In the genomic region with DNA sequence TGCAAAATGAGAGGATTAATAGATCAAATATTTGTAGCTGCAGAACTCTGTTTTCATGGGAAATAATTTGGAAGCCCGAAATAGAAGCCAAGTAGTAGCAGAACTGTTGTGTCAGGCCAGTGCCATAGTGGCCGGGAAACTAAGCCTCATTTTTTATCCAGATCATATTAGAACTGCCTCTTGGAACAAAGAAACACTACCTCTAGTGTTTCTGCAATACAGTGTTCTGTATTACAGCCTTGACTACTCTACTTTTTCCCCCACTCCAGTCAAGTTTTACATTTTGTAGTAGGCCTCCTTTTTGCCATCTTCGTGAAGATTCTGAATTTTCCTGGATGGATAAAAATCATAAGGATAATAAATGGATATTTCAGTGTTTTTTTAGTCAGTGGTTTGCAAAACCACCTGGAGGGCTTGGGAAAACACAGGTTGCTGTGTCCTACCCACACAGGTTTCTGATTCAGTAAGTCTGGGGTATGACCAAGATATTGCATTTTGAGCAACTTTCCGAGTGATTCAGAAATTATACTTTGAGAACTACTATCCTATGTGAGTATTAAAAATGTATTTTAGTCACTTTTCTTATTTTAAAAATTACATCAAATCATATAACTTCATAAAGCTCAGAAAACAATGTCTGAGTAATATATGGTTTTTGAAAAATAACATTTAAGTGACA, we compare ENCODE assay signal across 18 cellular contexts.
A peak's percentile ranks its signal among the peaks of the same experiment; 100 is the strongest.
DNase-seq lines count a peak whose midpoint lies in the region; ATAC-seq and TF ChIP-seq lines count a peak whose summit lies in the region.
"Had no signal": no experiment of that assay in that cellular context is flagged by ENCODE, and none has a peak within 500 bp of the region (broad histone marks: within the 10 kb centered on the region; RNA-seq: fewer than 3 reads in every experiment).

No MANE protein-coding gene starts in this region.

- no peak overlapping the region for H2BK120ac ChIP-seq in mesendoderm (ENCODE audit: low read depth, low read length)

- CTCF ChIA-PET in activated CD4-positive, alpha-beta memory T cell treated with anti-CD3 and anti-CD28 coated beads for 36 hours (lab: Charles Lee): interaction anchor here (0.6 kb wide), 1 partner anchor 794 kb away, joined by 4 read pairs; no protein-coding TSS in a partner anchor
- CTCF ChIA-PET in activated CD4-positive, alpha-beta memory T cell treated with anti-CD3 and anti-CD28 coated beads, Interleukin-2, amount 10 ng/mL, durations not matched to agents 7 days and 5 days (lab: Charles Lee): no interaction called here

- H3K4me1 Mint-ChIP-seq in activated CD4-positive, alpha-beta memory T cell treated with anti-CD3 and anti-CD28 coated beads for 36 hours (ENCODE audit: low read depth): peaks cover 44% of the 10 kb centered on the region
- H3K4me1 Mint-ChIP-seq in activated CD4-positive, alpha-beta memory T cell treated with anti-CD3 and anti-CD28 coated beads, Interleukin-2, amount 10 ng/mL, durations not matched to agents 7 days and 5 days: peaks cover 24% of the 10 kb centered on the region
- H3K4me1 Mint-ChIP-seq in activated naive CD8-positive, alpha-beta T cell treated with anti-CD3 and anti-CD28 coated beads for 36 hours: peaks cover 42% of the 10 kb centered on the region

- H2AFZ ChIP-seq in GM23248 (no peak overlapping the region), osteoblast (ENCODE audit: low read length) (no peak overlapping the region)

- peaks cover 28% of the 10 kb centered on the region for H3K9me3 Mint-ChIP-seq in activated CD4-positive, alpha-beta memory T cell treated with anti-CD3 and anti-CD28 coated beads for 36 hours
- peaks cover 7% of the 10 kb centered on the region for H3K9me3 Mint-ChIP-seq in activated CD4-positive, alpha-beta memory T cell treated with anti-CD3 and anti-CD28 coated beads, Interleukin-2, amount 10 ng/mL, durations not matched to agents 7 days and 5 days
- peaks cover 18% of the 10 kb centered on the region for H3K9me3 Mint-ChIP-seq in activated naive CD8-positive, alpha-beta T cell treated with anti-CD3 and anti-CD28 coated beads for 36 hours

- no peak for ATAC-seq in HG02678 (IDR thresholded peaks at IDR 0.05; ENCODE audit: unreplicated experiment)
- ATAC-seq: body of pancreas had no signal

- peaks cover 42% of the 10 kb centered on the region for H3K4me1 ChIP-seq in GM23248 (ENCODE audit: insufficient read depth)
- peaks cover 30% of the 10 kb centered on the region for H3K4me1 ChIP-seq in osteoblast (ENCODE audit: insufficient read depth, low read length)
- no peaks in the 10 kb centered on the region for H3K4me1 ChIP-seq in mesendoderm (ENCODE audit: control insufficient read depth, low read depth, low read length)
- H3K4me1 ChIP-seq: body of pancreas had no signal

- H3F3A ChIP-seq in GM23248 (ENCODE audit: insufficient read depth): peaks cover 36% of the 10 kb centered on the region

- no peak overlapping the region for H3K4me3 Mint-ChIP-seq in activated CD4-positive, alpha-beta memory T cell treated with anti-CD3 and anti-CD28 coated beads for 36 hours
- H3K4me3 Mint-ChIP-seq in activated CD4-positive, alpha-beta memory T cell treated with anti-CD3 and anti-CD28 coated beads, Interleukin-2, amount 10 ng/mL, durations not matched to agents 7 days and 5 days: no peak overlapping the region
- no peak overlapping the region for H3K4me3 Mint-ChIP-seq in activated naive CD8-positive, alpha-beta T cell treated with anti-CD3 and anti-CD28 coated beads for 36 hours
- H3K4me3 Mint-ChIP-seq: activated naive CD8-positive, alpha-beta T cell treated with anti-CD3 and anti-CD28 coated beads, Interleukin-2, amount 10 ng/mL, durations not matched to agents 7 days and 5 days had no signal

- H3K27ac ChIP-seq in GM23248 (peak overlapping the region; percentile 26; the same call in 1 of the 2 replicates), osteoblast (ENCODE audit: low read depth, low read length) (no peak overlapping the region), mesendoderm (ENCODE audit: low read depth, low read length) (no peak overlapping the region)
- H3K27ac ChIP-seq: BLaER1 treated with 17β-estradiol and CSF1 and Interleukin-3, amounts not matched to agents 10 nM and 100 nM; body of pancreas; thoracic aorta had no signal

- H3K9me3 ChIP-seq in GM23248 (ENCODE audit: low read depth): no peaks in the 10 kb centered on the region
- H3K9me3 ChIP-seq in osteoblast (ENCODE audit: low read depth, low read length): no peaks in the 10 kb centered on the region
- H3K9me3 ChIP-seq: body of pancreas, left lung, thoracic aorta had no signal

- intact Hi-C loops in activated CD4-positive, alpha-beta memory T cell treated with anti-CD3 and anti-CD28 coated beads for 36 hours (cut with micrococcal nuclease): loop anchor here (1.0 to 2.0 kb wide), 2 partner anchors 85 to 327 kb away; a partner anchor contains a TSS

- DNase-seq in activated CD4-positive, alpha-beta memory T cell treated with anti-CD3 and anti-CD28 coated beads for 36 hours: peak; percentile 37
- DNase-seq in activated CD4-positive, alpha-beta memory T cell treated with anti-CD3 and anti-CD28 coated beads, Interleukin-2, amount 10 ng/mL, durations not matched to agents 7 days and 5 days: no peak
- no peak for DNase-seq in GM23248
- DNase-seq in activated naive CD8-positive, alpha-beta T cell treated with anti-CD3 and anti-CD28 coated beads for 36 hours: no peak
- DNase-seq in osteoblast (ENCODE audit: insufficient read length, low spot score, missing footprints): peak; percentile 27
- no peak for DNase-seq in mesendoderm
- DNase-seq in SW 1271 (lab: John Stamatoyannopoulos, UW): no peak
- DNase-seq: activated naive CD8-positive, alpha-beta T cell treated with anti-CD3 and anti-CD28 coated beads, Interleukin-2, amount 10 ng/mL, durations not matched to agents 7 days and 5 days; body of pancreas; head of caudate nucleus; Kasumi-1; left lung; NCI-H2029 treated with DMSO at 0.1 percent for 48 hours; NCI-H345; SHP77 had no signal

- peak overlapping the region; percentile 63 for H3K4me2 ChIP-seq in GM23248 (ENCODE audit: unreplicated experiment)
- H3K4me2 ChIP-seq in osteoblast (ENCODE audit: insufficient read depth, low read length): no peak overlapping the region
- H3K4me2 ChIP-seq in mesendoderm (ENCODE audit: low read length): no peak overlapping the region
- H3K4me2 ChIP-seq: BLaER1 treated with 17β-estradiol and CSF1 and Interleukin-3, amounts not matched to agents 10 nM and 100 nM had no signal

- no peak for TF ChIP-seq CTCF in osteoblast (IDR thresholded peaks at IDR 0.05; ENCODE audit: extremely low read depth, low read depth, low read length)

- H3K56ac ChIP-seq in mesendoderm (ENCODE audit: low read length): no peak overlapping the region

- H3K4me3 ChIP-seq in GM23248 (peak overlapping the region; percentile 35; the same call in 1 of the 2 replicates), osteoblast (ENCODE audit: insufficient read depth, low read length) (no peak overlapping the region), mesendoderm (ENCODE audit: low read length) (no peak overlapping the region)
- H3K4me3 ChIP-seq: BLaER1 treated with 17β-estradiol and CSF1 and Interleukin-3, amounts not matched to agents 10 nM and 100 nM; body of pancreas; left lung; thoracic aorta had no signal

- 43 to 52% methylated on average over 4 of the region's 4 CpGs for WGBS in GM23248 (ENCODE audit: low coverage in 1 of 2, low lambda C conversion rate in 2 of 2, missing lambda C conversion rate in 2 of 2), 2 experiments
- no CpG with 5 or more reads among the region's 4 CpGs for WGBS in mesendoderm (ENCODE audit: extremely low coverage, insufficient coverage, low lambda C conversion rate)

- H3K27me3 Mint-ChIP-seq in activated CD4-positive, alpha-beta memory T cell treated with anti-CD3 and anti-CD28 coated beads for 36 hours: no peaks in the 10 kb centered on the region
- H3K27me3 Mint-ChIP-seq in activated CD4-positive, alpha-beta memory T cell treated with anti-CD3 and anti-CD28 coated beads, Interleukin-2, amount 10 ng/mL, durations not matched to agents 7 days and 5 days: no peaks in the 10 kb centered on the region
- H3K27me3 Mint-ChIP-seq in activated naive CD8-positive, alpha-beta T cell treated with anti-CD3 and anti-CD28 coated beads for 36 hours: no peaks in the 10 kb centered on the region
- H3K27me3 Mint-ChIP-seq: activated naive CD8-positive, alpha-beta T cell treated with anti-CD3 and anti-CD28 coated beads, Interleukin-2, amount 10 ng/mL, durations not matched to agents 7 days and 5 days had no signal

- no peaks in the 10 kb centered on the region for H3K9me2 ChIP-seq in GM23248 (ENCODE audit: insufficient read depth)

- POLR2A ChIA-PET in activated CD4-positive, alpha-beta memory T cell treated with anti-CD3 and anti-CD28 coated beads for 36 hours (lab: Charles Lee): interaction anchor here (0.7 kb wide), 1 partner anchor 86 kb away, joined by 3 read pairs; no protein-coding TSS in a partner anchor
- POLR2A ChIA-PET in activated CD4-positive, alpha-beta memory T cell treated with anti-CD3 and anti-CD28 coated beads, Interleukin-2, amount 10 ng/mL, durations not matched to agents 7 days and 5 days (lab: Charles Lee): no interaction called here

- no peaks in the 10 kb centered on the region for H3K79me1 ChIP-seq in mesendoderm (ENCODE audit: low read length)

- no peak overlapping the region for H4K8ac ChIP-seq in mesendoderm (ENCODE audit: low read depth, low read length)

- no peak overlapping the region for H2BK15ac ChIP-seq in mesendoderm (replicated peaks; ENCODE audit: low read depth)

- H3K79me2 ChIP-seq in GM23248 (ENCODE audit: insufficient read depth) (no peaks in the 10 kb centered on the region), osteoblast (ENCODE audit: insufficient read depth, low read length) (no peaks in the 10 kb centered on the region), mesendoderm (ENCODE audit: control insufficient read depth, insufficient read depth, low read length) (no peaks in the 10 kb centered on the region)

- H2AK5ac ChIP-seq in mesendoderm (ENCODE audit: low read length): no peak overlapping the region

- H4K20me1 ChIP-seq in GM23248 (ENCODE audit: insufficient read depth) (no peaks in the 10 kb centered on the region), osteoblast (ENCODE audit: insufficient read depth, low read length) (peaks cover 2% of the 10 kb centered on the region)
- H4K20me1 ChIP-seq: BLaER1 treated with 17β-estradiol and CSF1 and Interleukin-3, amounts not matched to agents 10 nM and 100 nM had no signal

- peaks cover 46% of the 10 kb centered on the region for H3K36me3 Mint-ChIP-seq in activated CD4-positive, alpha-beta memory T cell treated with anti-CD3 and anti-CD28 coated beads for 36 hours
- H3K36me3 Mint-ChIP-seq in activated CD4-positive, alpha-beta memory T cell treated with anti-CD3 and anti-CD28 coated beads, Interleukin-2, amount 10 ng/mL, durations not matched to agents 7 days and 5 days (ENCODE audit: low read depth): peaks cover 31% of the 10 kb centered on the region
- H3K36me3 Mint-ChIP-seq in activated naive CD8-positive, alpha-beta T cell treated with anti-CD3 and anti-CD28 coated beads for 36 hours: peaks cover 63% of the 10 kb centered on the region

- H3K36me3 ChIP-seq in GM23248 (ENCODE audit: low read depth): no peaks in the 10 kb centered on the region
- no peaks in the 10 kb centered on the region for H3K36me3 ChIP-seq in osteoblast (ENCODE audit: insufficient read depth, low read length)
- H3K36me3 ChIP-seq in mesendoderm (ENCODE audit: control insufficient read depth, insufficient read depth, low read length): no peaks in the 10 kb centered on the region
- H3K36me3 ChIP-seq: left lung, thoracic aorta had no signal

- H2BK5ac ChIP-seq in mesendoderm (ENCODE audit: low read length): no peak overlapping the region

- in situ Hi-C loops in GM23248 (cut with MboI): no loop called here

- H3K27ac Mint-ChIP-seq in activated CD4-positive, alpha-beta memory T cell treated with anti-CD3 and anti-CD28 coated beads for 36 hours: no peak overlapping the region
- H3K27ac Mint-ChIP-seq in activated CD4-positive, alpha-beta memory T cell treated with anti-CD3 and anti-CD28 coated beads, Interleukin-2, amount 10 ng/mL, durations not matched to agents 7 days and 5 days: no peak overlapping the region
- H3K27ac Mint-ChIP-seq in activated naive CD8-positive, alpha-beta T cell treated with anti-CD3 and anti-CD28 coated beads for 36 hours: peak overlapping the region; percentile 63
- H3K27ac Mint-ChIP-seq: activated naive CD8-positive, alpha-beta T cell treated with anti-CD3 and anti-CD28 coated beads, Interleukin-2, amount 10 ng/mL, durations not matched to agents 7 days and 5 days had no signal

- no peak overlapping the region for H4K5ac ChIP-seq in mesendoderm (ENCODE audit: low read length)

- H3K27me3 ChIP-seq in GM23248 (replicated peaks; ENCODE audit: insufficient read depth): no peaks in the 10 kb centered on the region
- no peaks in the 10 kb centered on the region for H3K27me3 ChIP-seq in osteoblast (ENCODE audit: insufficient read depth, low read length)
- no peaks in the 10 kb centered on the region for H3K27me3 ChIP-seq in mesendoderm (ENCODE audit: insufficient read depth, low read length, poor library complexity)
- H3K27me3 ChIP-seq: BLaER1 treated with 17β-estradiol and CSF1 and Interleukin-3, amounts not matched to agents 10 nM and 100 nM; body of pancreas; left lung had no signal

- no peak overlapping the region for H3K23ac ChIP-seq in mesendoderm (ENCODE audit: low read length)

- H3K18ac ChIP-seq in mesendoderm (ENCODE audit: low read length): no peak overlapping the region

- H3K9ac ChIP-seq in GM23248: peak overlapping the region; percentile 40; the same call in 1 of the 2 replicates
- no peak overlapping the region for H3K9ac ChIP-seq in mesendoderm (ENCODE audit: low read length)
- H3K9ac ChIP-seq: BLaER1 treated with 17β-estradiol and CSF1 and Interleukin-3, amounts not matched to agents 10 nM and 100 nM had no signal

- no peak overlapping the region for H3K4ac ChIP-seq in mesendoderm (ENCODE audit: low read depth, low read length)

Comparison
In these comparisons a context has a peak if more than half of its experiments do, and no peak if none do; other contexts are left out.
1. DNase-seq: peak in activated CD4-positive, alpha-beta memory T cell treated with anti-CD3 and anti-CD28 coated beads for 36 hours (single experiment) and osteoblast (single experiment); none in activated CD4-positive, alpha-beta memory T cell treated with anti-CD3 and anti-CD28 coated beads, Interleukin-2, amount 10 ng/mL, durations not matched to agents 7 days and 5 days (single experiment), GM23248 (single experiment), activated naive CD8-positive, alpha-beta T cell treated with anti-CD3 and anti-CD28 coated beads for 36 hours (single experiment), mesendoderm (single experiment) and SW 1271 (0 of 2).